In the genomic region with DNA sequence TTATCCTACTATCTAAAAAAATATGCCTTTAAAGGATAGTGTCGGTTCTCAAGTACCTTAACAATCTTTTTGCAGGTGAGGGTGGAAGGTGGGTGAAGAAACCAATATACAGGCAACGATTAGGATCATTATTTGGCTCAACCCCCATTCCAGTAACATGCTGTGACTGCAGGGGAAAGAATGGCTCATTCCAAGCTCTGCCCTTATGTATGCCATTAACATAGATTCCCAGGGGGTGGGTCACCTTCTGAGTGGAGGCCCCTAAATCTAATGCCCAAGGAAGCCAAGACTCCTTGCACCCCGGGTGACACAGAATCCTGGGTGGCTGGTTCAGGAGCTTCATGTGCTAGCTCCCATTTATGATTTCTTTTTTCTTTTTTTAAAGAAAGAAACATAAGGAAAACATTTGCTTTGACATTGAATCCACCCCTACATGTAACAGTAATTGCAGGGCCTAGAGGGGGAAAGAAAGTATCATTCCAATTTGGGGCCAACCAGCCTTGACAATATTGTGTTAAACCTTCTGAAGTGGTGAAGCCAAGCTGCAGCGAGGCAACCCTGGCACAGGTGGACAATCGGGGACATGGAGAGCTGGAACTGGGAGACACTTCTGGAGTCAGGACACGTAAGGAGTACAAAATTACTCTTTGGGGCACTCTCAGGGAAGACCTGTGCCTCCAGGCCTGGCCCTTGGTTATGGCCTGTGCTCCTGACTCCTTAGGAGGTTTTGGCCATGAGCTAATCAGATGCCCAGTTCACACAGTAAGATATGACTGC, we compare ENCODE assay signal across 2 cellular contexts.
TF ChIP-seq lines count a peak whose summit lies in the region.

No MANE protein-coding gene starts in this region.

TF ChIP-seq in IMR-90, 13 proteins besides CTCF, POLR2A, EP300 and RAD21:
- no peak for TF ChIP-seq MAZ (IDR thresholded peaks at IDR 0.05; ENCODE audit: borderline replicate concordance, low read depth, low read length)
- no peak for TF ChIP-seq RCOR1 (IDR thresholded peaks at IDR 0.05; ENCODE audit: insufficient replicate concordance, low read length)
- TF ChIP-seq, protein P1, sequence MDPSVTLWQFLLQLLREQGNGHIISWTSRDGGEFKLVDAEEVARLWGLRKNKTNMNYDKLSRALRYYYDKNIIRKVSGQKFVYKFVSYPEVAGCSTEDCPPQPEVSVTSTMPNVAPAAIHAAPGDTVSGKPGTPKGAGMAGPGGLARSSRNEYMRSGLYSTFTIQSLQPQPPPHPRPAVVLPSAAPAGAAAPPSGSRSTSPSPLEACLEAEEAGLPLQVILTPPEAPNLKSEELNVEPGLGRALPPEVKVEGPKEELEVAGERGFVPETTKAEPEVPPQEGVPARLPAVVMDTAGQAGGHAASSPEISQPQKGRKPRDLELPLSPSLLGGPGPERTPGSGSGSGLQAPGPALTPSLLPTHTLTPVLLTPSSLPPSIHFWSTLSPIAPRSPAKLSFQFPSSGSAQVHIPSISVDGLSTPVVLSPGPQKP (IDR thresholded peaks at IDR 0.05; ENCODE audit: borderline replicate concordance, low read depth, low read length): no peak
- TF ChIP-seq MAFK (IDR thresholded peaks at IDR 0.05; ENCODE audit: low read depth, low read length): no peak
- TF ChIP-seq, protein P2, sequence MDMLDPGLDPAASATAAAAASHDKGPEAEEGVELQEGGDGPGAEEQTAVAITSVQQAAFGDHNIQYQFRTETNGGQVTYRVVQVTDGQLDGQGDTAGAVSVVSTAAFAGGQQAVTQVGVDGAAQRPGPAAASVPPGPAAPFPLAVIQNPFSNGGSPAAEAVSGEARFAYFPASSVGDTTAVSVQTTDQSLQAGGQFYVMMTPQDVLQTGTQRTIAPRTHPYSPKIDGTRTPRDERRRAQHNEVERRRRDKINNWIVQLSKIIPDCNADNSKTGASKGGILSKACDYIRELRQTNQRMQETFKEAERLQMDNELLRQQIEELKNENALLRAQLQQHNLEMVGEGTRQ (IDR thresholded peaks at IDR 0.05; ENCODE audit: low read depth, low read length): no peak
- no peak for TF ChIP-seq MXI1 (IDR thresholded peaks at IDR 0.05; ENCODE audit: borderline replicate concordance, low read depth, low read length)
- no peak for TF ChIP-seq CEBPB (IDR thresholded peaks at IDR 0.05; ENCODE audit: low read depth, low read length)
- TF ChIP-seq SMC3 (IDR thresholded peaks at IDR 0.05; ENCODE audit: low read depth, low read length): no peak
- no peak for TF ChIP-seq FOS (IDR thresholded peaks at IDR 0.05; ENCODE audit: low read depth, low read length)
- no peak for TF ChIP-seq RFX5 (IDR thresholded peaks at IDR 0.05; ENCODE audit: low read depth, low read length)
- no peak for TF ChIP-seq BHLHE40 (IDR thresholded peaks at IDR 0.05; ENCODE audit: low read depth, low read length)
- TF ChIP-seq NFE2L2 (IDR thresholded peaks at IDR 0.05; ENCODE audit: low read depth, low read length): no peak
- TF ChIP-seq CHD1 (IDR thresholded peaks at IDR 0.05; ENCODE audit: low read depth, low read length): no peak
TF ChIP-seq in IMR-90: peak in this region for 0.

TF ChIP-seq in H1, 55 proteins besides CTCF, POLR2A, EP300 and RAD21:
- TF ChIP-seq, protein P3, sequence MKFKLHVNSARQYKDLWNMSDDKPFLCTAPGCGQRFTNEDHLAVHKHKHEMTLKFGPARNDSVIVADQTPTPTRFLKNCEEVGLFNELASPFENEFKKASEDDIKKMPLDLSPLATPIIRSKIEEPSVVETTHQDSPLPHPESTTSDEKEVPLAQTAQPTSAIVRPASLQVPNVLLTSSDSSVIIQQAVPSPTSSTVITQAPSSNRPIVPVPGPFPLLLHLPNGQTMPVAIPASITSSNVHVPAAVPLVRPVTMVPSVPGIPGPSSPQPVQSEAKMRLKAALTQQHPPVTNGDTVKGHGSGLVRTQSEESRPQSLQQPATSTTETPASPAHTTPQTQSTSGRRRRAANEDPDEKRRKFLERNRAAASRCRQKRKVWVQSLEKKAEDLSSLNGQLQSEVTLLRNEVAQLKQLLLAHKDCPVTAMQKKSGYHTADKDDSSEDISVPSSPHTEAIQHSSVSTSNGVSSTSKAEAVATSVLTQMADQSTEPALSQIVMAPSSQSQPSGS (IDR thresholded peaks at IDR 0.05; ENCODE audit: low read length): no peak
- peak; percentile 58; the same call in 1 of the 2 replicates for TF ChIP-seq TEAD4 (IDR thresholded peaks at IDR 0.05; ENCODE audit: low read depth, low read length)
- TF ChIP-seq RNF2 (IDR thresholded peaks at IDR 0.05; ENCODE audit: borderline replicate concordance, low read depth, low read length, missing control alignments, poor library complexity, severe bottlenecking): no peak
TF ChIP-seq in H1: peak in this region for 1.
